18 cellular contexts compared by ENCODE assay signal in genomic region chr20:61683721-61684120, GRCh38.
DNase-seq lines count a peak whose midpoint lies in the region; ATAC-seq and TF ChIP-seq lines count a peak whose summit lies in the region.
"Had no signal": no experiment of that assay in that cellular context is flagged by ENCODE, and none has a peak within 500 bp of the region (broad histone marks: within the 10 kb centered on the region; RNA-seq: fewer than 3 reads in every experiment).

No MANE protein-coding gene starts in this region.

- H3K27me3 ChIP-seq in mammary epithelial cell (ENCODE audit: insufficient read depth, low read length): no peaks in the 10 kb centered on the region
- H3K27me3 ChIP-seq: upper lobe of left lung had no signal

- no peak overlapping the region for H3K4me3 Mint-ChIP-seq in progenitor cell of endocrine pancreas (ENCODE audit: low read depth)
- no peak overlapping the region for H3K4me3 Mint-ChIP-seq in activated T-cell treated with anti-CD3 and anti-CD28 coated beads, Interleukin-2, amount 50 U/mL, for 72 hours
- H3K4me3 Mint-ChIP-seq: activated CD4-positive, alpha-beta T cell treated with anti-CD3 and anti-CD28 coated beads, Interleukin-2, amount 10 ng/mL, durations not matched to agents 7 days and 5 days; CD8-positive, alpha-beta T cell had no signal

- H3K4me2 ChIP-seq in mammary epithelial cell (ENCODE audit: insufficient read depth, low read depth, low read length): peak overlapping the region; percentile 91

- intact Hi-C loops in mammary epithelial cell (cut with micrococcal nuclease): no loop called here

- peaks cover 50% of the 10 kb centered on the region for H3K27me3 Mint-ChIP-seq in progenitor cell of endocrine pancreas
- no peaks in the 10 kb centered on the region for H3K27me3 Mint-ChIP-seq in activated T-cell treated with anti-CD3 and anti-CD28 coated beads, Interleukin-2, amount 50 U/mL, for 72 hours (ENCODE audit: low read depth)
- H3K27me3 Mint-ChIP-seq: activated CD4-positive, alpha-beta T cell treated with anti-CD3 and anti-CD28 coated beads, Interleukin-2, amount 10 ng/mL, durations not matched to agents 7 days and 5 days had no signal

- H3K4me3 ChIP-seq in mammary epithelial cell (replicated peaks in 1 of 3; ENCODE audit: insufficient read depth in 1 of 3, low read depth in 2 of 3, low read length in 3 of 3): no peak overlapping the region
- H3K4me3 ChIP-seq: HAP-1, upper lobe of left lung had no signal

- H3K27ac ChIP-seq in mammary epithelial cell (ENCODE audit: insufficient read depth, low read depth, low read length): peak overlapping the region; percentile 36
- H3K27ac ChIP-seq: upper lobe of left lung had no signal

- H3K27ac Mint-ChIP-seq in progenitor cell of endocrine pancreas: peak overlapping the region; percentile 24
- no peak overlapping the region for H3K27ac Mint-ChIP-seq in activated T-cell treated with anti-CD3 and anti-CD28 coated beads, Interleukin-2, amount 50 U/mL, for 72 hours
- H3K27ac Mint-ChIP-seq: activated CD4-positive, alpha-beta T cell treated with anti-CD3 and anti-CD28 coated beads, Interleukin-2, amount 10 ng/mL, durations not matched to agents 7 days and 5 days; CD8-positive, alpha-beta T cell had no signal

- H3K4me1 Mint-ChIP-seq in progenitor cell of endocrine pancreas (ENCODE audit: low read depth): no peaks in the 10 kb centered on the region
- no peaks in the 10 kb centered on the region for H3K4me1 Mint-ChIP-seq in activated T-cell treated with anti-CD3 and anti-CD28 coated beads, Interleukin-2, amount 50 U/mL, for 72 hours (ENCODE audit: low read depth)
- H3K4me1 Mint-ChIP-seq: activated CD4-positive, alpha-beta T cell treated with anti-CD3 and anti-CD28 coated beads, Interleukin-2, amount 10 ng/mL, durations not matched to agents 7 days and 5 days had no signal

- 0% methylated on average over 3 of the region's 6 CpGs for WGBS in mammary epithelial cell (ENCODE audit: low coverage, missing lambda C conversion rate)

- in situ Hi-C loops in mammary epithelial cell (cut with MboI; ENCODE audit: low sequenced_read_pairs in 2 of 2): no loop called here

- no peaks in the 10 kb centered on the region for H3K36me3 ChIP-seq in mammary epithelial cell (ENCODE audit: insufficient read depth, low read length)
- H3K36me3 ChIP-seq: HAP-1, upper lobe of left lung had no signal

- DNase-seq in NCI-H1105 (lab: John Stamatoyannopoulos, UW) (peak; percentile 80), NCI-H226 (peak; percentile 46), mammary epithelial cell (peak; percentile 79), progenitor cell of endocrine pancreas (ENCODE audit: low spot score, unreplicated experiment) (no peak), ecto neural progenitor cell (ENCODE audit: low spot score) (no peak)
- no peak for DNase-seq in activated T-cell treated with anti-CD3 and anti-CD28 coated beads, Interleukin-2, amount 50 U/mL, for 72 hours
- DNase-seq: activated CD4-positive, alpha-beta T cell treated with anti-CD3 and anti-CD28 coated beads, Interleukin-2, amount 10 ng/mL, durations not matched to agents 7 days and 5 days; activated effector memory CD4-positive, alpha-beta T cell treated with Interleukin-2 at 50 U/mL for 16 hours; CD8-positive, alpha-beta T cell; NCI-H146; OCI-M1; small intestine; stimulated activated CD4-positive, alpha-beta T cell treated with anti-CD3 and anti-CD28 coated beads, Interleukin-4, amount 100 ng/mL, for 1 hour; T-helper 1 cell; upper lobe of left lung had no signal

- H3K9ac ChIP-seq in mammary epithelial cell (ENCODE audit: insufficient read depth, low read length): peak overlapping the region; percentile 15

- dilution Hi-C loops in mammary epithelial cell (cut with HindIII; ENCODE audit: low sequenced_read_pairs): loop anchor here (5.0 kb wide), 1 partner anchor 84 kb away; no protein-coding TSS in a partner anchor

- no peak for ATAC-seq in activated T-cell treated with anti-CD3 and anti-CD28 coated beads, Interleukin-2, amount 50 U/mL, for 72 hours (replicated peaks in 1 of 2)
- no peak for ATAC-seq in HG03159 (IDR thresholded peaks at IDR 0.05; ENCODE audit: unreplicated experiment)
- ATAC-seq: CD8-positive, alpha-beta T cell; left lobe of liver had no signal

- H2AFZ ChIP-seq in mammary epithelial cell (ENCODE audit: low read depth, low read length): peak overlapping the region; percentile 69

- peaks cover 29% of the 10 kb centered on the region for H3K4me1 ChIP-seq in mammary epithelial cell (ENCODE audit: insufficient read depth, low read length)
- H3K4me1 ChIP-seq: HAP-1, upper lobe of left lung had no signal

- H4K20me1 ChIP-seq in mammary epithelial cell (ENCODE audit: insufficient read depth, low read length): no peaks in the 10 kb centered on the region

- TF ChIP-seq CTCF in mammary epithelial cell (conservative IDR thresholded peaks at IDR 0.05 in 1 of 2, IDR thresholded peaks at IDR 0.05 in 1 of 2; ENCODE audit: extremely low read depth in 1 of 2, insufficient read depth in 1 of 2, low read depth in 1 of 2, low read length in 2 of 2): peak in 1 of 2 donors; percentile 26
- TF ChIP-seq CTCF in progenitor cell of endocrine pancreas (IDR thresholded peaks at IDR 0.05; ENCODE audit: unreplicated experiment): no peak

- BruUV-seq in mammary epithelial cell (replicated peaks; lab: Mats Ljungman, UMichigan): no TSS peak

- no peaks in the 10 kb centered on the region for H3K79me2 ChIP-seq in mammary epithelial cell (ENCODE audit: insufficient read depth, low read length)

- CTCF ChIA-PET in mammary epithelial cell (lab: Charles Lee; ENCODE audit: low non-redundant PET): no interaction called here

- H3K9me3 ChIP-seq in mammary epithelial cell (replicated peaks; ENCODE audit: insufficient read depth, low read length): no peaks in the 10 kb centered on the region
- H3K9me3 ChIP-seq: HAP-1, upper lobe of left lung had no signal

- no peaks in the 10 kb centered on the region for H3K36me3 Mint-ChIP-seq in progenitor cell of endocrine pancreas (ENCODE audit: insufficient read depth)
- no peaks in the 10 kb centered on the region for H3K36me3 Mint-ChIP-seq in activated T-cell treated with anti-CD3 and anti-CD28 coated beads, Interleukin-2, amount 50 U/mL, for 72 hours (ENCODE audit: insufficient read depth in 2 of 2)
- H3K36me3 Mint-ChIP-seq: CD8-positive, alpha-beta T cell had no signal

- H3K9me3 Mint-ChIP-seq in progenitor cell of endocrine pancreas (ENCODE audit: low read depth): no peaks in the 10 kb centered on the region
- no peaks in the 10 kb centered on the region for H3K9me3 Mint-ChIP-seq in activated T-cell treated with anti-CD3 and anti-CD28 coated beads, Interleukin-2, amount 50 U/mL, for 72 hours
- H3K9me3 Mint-ChIP-seq: CD8-positive, alpha-beta T cell had no signal

Comparison
In these comparisons a context has a peak if more than half of its experiments do, and no peak if none do; other contexts are left out.
1. DNase-seq: peak in NCI-H1105 (single experiment), NCI-H226 (single experiment) and mammary epithelial cell (single experiment); none in progenitor cell of endocrine pancreas (single experiment), activated T-cell treated with anti-CD3 and anti-CD28 coated beads, Interleukin-2, amount 50 U/mL, for 72 hours (0 of 2) and ecto neural progenitor cell (single experiment).